In genomic region chr1:244861683-244862082, GRCh38 we compare ENCODE assay signal across 8 cellular contexts. TPM values are rescaled to one million over a fixed set of nuclear protein-coding genes. Genes with fewer than 3 reads are reported as not detected.
DNase-seq lines count a peak whose midpoint lies in the region; ATAC-seq and TF ChIP-seq lines count a peak whose summit lies in the region.

No MANE protein-coding gene starts in this region.

- no peak for DNase-seq in activated T-cell treated with anti-CD3 and anti-CD28 coated beads, Interleukin-2, amount 50 U/mL, for 24 hours
- DNase-seq in activated T-cell treated with anti-CD3 and anti-CD28 coated beads for 4 hours (no peak), left kidney (ENCODE audit: low read depth, low spot score) (peak; percentile 38), tibial nerve (ENCODE audit: low spot score in 2 of 2) (no peak), hepatic stellate cell (ENCODE audit: low spot score) (no peak), NCI-H446 treated with DMSO at 0.1 percent for 48 hours (lab: John Stamatoyannopoulos, UW) (no peak)
- no peak for DNase-seq in activated naive CD8-positive, alpha-beta T cell treated with anti-CD3 and anti-CD28 coated beads, Interleukin-2, amount 10 ng/mL, durations not matched to agents 7 days and 5 days

- ATAC-seq in activated naive CD8-positive, alpha-beta T cell treated with anti-CD3 and anti-CD28 coated beads, Interleukin-2, amount 10 ng/mL, durations not matched to agents 7 days and 5 days (ENCODE audit: low read depth) = no peak
- no peak for ATAC-seq in GM18870 (IDR thresholded peaks at IDR 0.05; ENCODE audit: unreplicated experiment)

- peaks cover 0 to 40% (median 25%) of the 10 kb centered on the region in 3 donors for H3K36me3 ChIP-seq in tibial nerve

- POLR2A ChIA-PET in activated naive CD8-positive, alpha-beta T cell treated with anti-CD3 and anti-CD28 coated beads, Interleukin-2, amount 10 ng/mL, durations not matched to agents 7 days and 5 days (lab: Charles Lee) = interaction anchor here (5.4 to 18.9 kb wide), 3 partner anchors 9 to 109 kb away, joined by 62 to 391 read pairs (median 101); partner anchors contain the start of gene COX20

- no peak for TF ChIP-seq CTCF in tibial nerve (IDR thresholded peaks at IDR 0.05)

- H3K27ac ChIP-seq in tibial nerve = peak overlapping the region; percentile 100

- peaks cover 0 to 64% (median 44%) of the 10 kb centered on the region in 4 donors for H3K4me1 ChIP-seq in tibial nerve

- H3K4me3 Mint-ChIP-seq in activated T-cell treated with anti-CD3 and anti-CD28 coated beads, Interleukin-2, amount 50 U/mL, for 24 hours = peak overlapping the region; percentile 92
- peak overlapping the region; percentile 90 for H3K4me3 Mint-ChIP-seq in activated naive CD8-positive, alpha-beta T cell treated with anti-CD3 and anti-CD28 coated beads, Interleukin-2, amount 10 ng/mL, durations not matched to agents 7 days and 5 days

- 0 to 1% methylated on average over 2 of the region's 2 CpGs for WGBS in tibial nerve, 2 donors

- H3K4me3 ChIP-seq in tibial nerve = peak overlapping the region; percentile 36 to 100 (median 96)

- no peak for TF ChIP-seq POLR2A in tibial nerve (IDR thresholded peaks at IDR 0.05)

- peaks cover 70% of the 10 kb centered on the region for H3K36me3 Mint-ChIP-seq in activated T-cell treated with anti-CD3 and anti-CD28 coated beads, Interleukin-2, amount 50 U/mL, for 24 hours (ENCODE audit: low read depth)
- peaks cover 52% of the 10 kb centered on the region for H3K36me3 Mint-ChIP-seq in activated naive CD8-positive, alpha-beta T cell treated with anti-CD3 and anti-CD28 coated beads, Interleukin-2, amount 10 ng/mL, durations not matched to agents 7 days and 5 days

- no peaks in the 10 kb centered on the region for H3K27me3 Mint-ChIP-seq in activated T-cell treated with anti-CD3 and anti-CD28 coated beads, Interleukin-2, amount 50 U/mL, for 24 hours
- no peaks in the 10 kb centered on the region for H3K27me3 Mint-ChIP-seq in activated naive CD8-positive, alpha-beta T cell treated with anti-CD3 and anti-CD28 coated beads, Interleukin-2, amount 10 ng/mL, durations not matched to agents 7 days and 5 days

- H3K9me3 Mint-ChIP-seq in activated T-cell treated with anti-CD3 and anti-CD28 coated beads, Interleukin-2, amount 50 U/mL, for 24 hours = no peaks in the 10 kb centered on the region
- H3K9me3 Mint-ChIP-seq in activated naive CD8-positive, alpha-beta T cell treated with anti-CD3 and anti-CD28 coated beads, Interleukin-2, amount 10 ng/mL, durations not matched to agents 7 days and 5 days = no peaks in the 10 kb centered on the region

- peaks cover 60% of the 10 kb centered on the region for H3K4me1 Mint-ChIP-seq in activated T-cell treated with anti-CD3 and anti-CD28 coated beads, Interleukin-2, amount 50 U/mL, for 24 hours (ENCODE audit: low read depth)
- peaks cover 50% of the 10 kb centered on the region for H3K4me1 Mint-ChIP-seq in activated naive CD8-positive, alpha-beta T cell treated with anti-CD3 and anti-CD28 coated beads, Interleukin-2, amount 10 ng/mL, durations not matched to agents 7 days and 5 days

- H3K27ac Mint-ChIP-seq in activated T-cell treated with anti-CD3 and anti-CD28 coated beads, Interleukin-2, amount 50 U/mL, for 24 hours = peak overlapping the region; percentile 99
- peak overlapping the region; percentile 41 for H3K27ac Mint-ChIP-seq in activated naive CD8-positive, alpha-beta T cell treated with anti-CD3 and anti-CD28 coated beads, Interleukin-2, amount 10 ng/mL, durations not matched to agents 7 days and 5 days

- no peak for TF ChIP-seq EP300 in tibial nerve (IDR thresholded peaks at IDR 0.05)

- no peaks in the 10 kb centered on the region for H3K9me3 ChIP-seq in tibial nerve

- H3K27me3 ChIP-seq in tibial nerve = no peaks in the 10 kb centered on the region

RNA-seq across cellular contexts. Expression of gene HNRNPU, which starts 2.7 kb away (rescaled TPM):
- 100 to 1,000 TPM; 388 to 398 TPM for total RNA-seq in activated naive CD8-positive, alpha-beta T cell treated with anti-CD3 and anti-CD28 coated beads, Interleukin-2, amount 10 ng/mL, durations not matched to agents 7 days and 5 days
- 100 to 1,000 TPM; 344 to 503 (median 410) TPM for total RNA-seq in tibial nerve

RNA-seq across cellular contexts. Expression of gene COX20, which starts 26.2 kb away (rescaled TPM):
- total RNA-seq in activated naive CD8-positive, alpha-beta T cell treated with anti-CD3 and anti-CD28 coated beads, Interleukin-2, amount 10 ng/mL, durations not matched to agents 7 days and 5 days = 10 to 100 TPM; 25.1 to 25.9 TPM
- total RNA-seq in tibial nerve = 10 to 100 TPM; 20.2 to 44.4 (median 39.5) TPM
